In the genomic region with DNA sequence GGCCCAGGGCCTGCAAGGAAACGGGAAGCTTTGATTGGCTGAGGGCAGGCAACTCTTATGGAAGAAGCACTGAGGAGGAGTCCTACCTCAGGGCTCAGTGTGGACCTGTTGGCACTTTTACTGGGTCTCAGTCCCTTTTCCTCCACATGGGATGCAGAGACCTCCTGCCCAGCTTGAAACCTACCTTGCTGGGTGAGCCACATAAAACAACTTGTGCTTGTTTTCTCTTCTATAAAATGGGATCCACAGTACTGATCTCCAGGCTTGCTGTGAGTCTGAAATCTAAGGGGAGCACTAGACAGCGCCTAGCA, we compare ENCODE assay signal across 2 cellular contexts.
TF ChIP-seq lines count a peak whose summit lies in the region.

No MANE protein-coding gene starts in this region.

TF ChIP-seq in HEK293, 187 proteins besides CTCF, POLR2A, EP300 and RAD21:
- TF ChIP-seq, protein P1, sequence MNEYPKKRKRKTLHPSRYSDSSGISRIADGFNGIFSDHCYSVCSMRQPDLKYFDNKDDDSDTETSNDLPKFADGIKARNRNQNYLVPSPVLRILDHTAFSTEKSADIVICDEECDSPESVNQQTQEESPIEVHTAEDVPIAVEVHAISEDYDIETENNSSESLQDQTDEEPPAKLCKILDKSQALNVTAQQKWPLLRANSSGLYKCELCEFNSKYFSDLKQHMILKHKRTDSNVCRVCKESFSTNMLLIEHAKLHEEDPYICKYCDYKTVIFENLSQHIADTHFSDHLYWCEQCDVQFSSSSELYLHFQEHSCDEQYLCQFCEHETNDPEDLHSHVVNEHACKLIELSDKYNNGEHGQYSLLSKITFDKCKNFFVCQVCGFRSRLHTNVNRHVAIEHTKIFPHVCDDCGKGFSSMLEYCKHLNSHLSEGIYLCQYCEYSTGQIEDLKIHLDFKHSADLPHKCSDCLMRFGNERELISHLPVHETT (tag by site-specific recombination; IDR thresholded peaks at IDR 0.05) = 0 out of 2 replicates have a peak, but pooled peaks have one; percentile 5
- TF ChIP-seq ZBTB6 (tag by site-specific recombination; IDR thresholded peaks at IDR 0.05) (no peak), ZNF830 (tag by site-specific recombination; IDR thresholded peaks at IDR 0.05; ENCODE audit: low read depth) (no peak), ZNF596 (tag by site-specific recombination; IDR thresholded peaks at IDR 0.05) (no peak), ZNF140 (tag by site-specific recombination; IDR thresholded peaks at IDR 0.05) (no peak), ZNF645 (tag by site-specific recombination; IDR thresholded peaks at IDR 0.05) (no peak), SCRT1 (tag by site-specific recombination; IDR thresholded peaks at IDR 0.05; ENCODE audit: borderline replicate concordance) (peak; percentile 68), ZNF513 (tag by site-specific recombination; IDR thresholded peaks at IDR 0.05) (no peak), SCRT2 (tag by site-specific recombination; IDR thresholded peaks at IDR 0.05) (peak; percentile 95), ZNF341 (tag by site-specific recombination; IDR thresholded peaks at IDR 0.05; ENCODE audit: low read depth) (no peak), ZNF148 (tag by site-specific recombination; IDR thresholded peaks at IDR 0.05; ENCODE audit: borderline replicate concordance) (no peak)
TF ChIP-seq in HEK293: peak in this region for 3.

TF ChIP-seq in GM12878, 131 proteins besides CTCF, POLR2A, EP300 and RAD21:
- TF ChIP-seq ZBTB11 (CRISPR knock-in tag; IDR thresholded peaks at IDR 0.05) (no peak), SMAD5 (IDR thresholded peaks at IDR 0.05; ENCODE audit: low read depth) (0 out of 2 replicates have a peak, but pooled peaks have one; percentile 1)
